Comparison of ENCODE assay signal across 17 cellular contexts in genomic region chr22:49869855-49870712, GRCh38. TPM values are rescaled to one million over a fixed set of nuclear protein-coding genes. Genes with fewer than 3 reads are reported as not detected.
A peak's percentile ranks its signal among the peaks of the same experiment; 100 is the strongest.
DNase-seq lines count a peak whose midpoint lies in the region; ATAC-seq, FAIRE-seq and TF ChIP-seq lines count a peak whose summit lies in the region.
"Had no signal": no experiment of that assay in that cellular context is flagged by ENCODE, and none has a peak within 500 bp of the region (broad histone marks: within the 10 kb centered on the region; RNA-seq: fewer than 3 reads in every experiment).

No MANE protein-coding gene starts in this region.

- in situ Hi-C loops in K562 (cut with MboI) = no loop called here

- H3K9me1 ChIP-seq in K562 (ENCODE audit: control insufficient read depth, insufficient read depth, low read length) = no peaks in the 10 kb centered on the region

- POLR2A ChIA-PET in K562 (lab: Yijun Ruan, JAX) = interaction anchor here (1.1 to 1.6 kb wide), 2 partner anchors 10 to 14 kb away, joined by 4 to 6 read pairs; no protein-coding TSS in a partner anchor

- no peak overlapping the region for H2AK5ac ChIP-seq in trophoblast cell (ENCODE audit: low read length)

- H3K9ac ChIP-seq in Loucy (ENCODE audit: low read depth, low read length, poor library complexity, severe bottlenecking) (peak overlapping the region; percentile 21), K562 (ENCODE audit: insufficient read depth in 1 of 2, low read depth in 2 of 2, low read length in 2 of 2) (no peak overlapping the region), trophoblast cell (ENCODE audit: low read length) (no peak overlapping the region), Karpas-422 (ENCODE audit: low read length) (no peak overlapping the region)

- H3K27ac Mint-ChIP-seq in activated naive CD4-positive, alpha-beta T cell treated with anti-CD3 and anti-CD28 coated beads, Interleukin-2, amount 50 U/mL, for 24 hours = peak overlapping the region; percentile 80
- no peak overlapping the region for H3K27ac Mint-ChIP-seq in activated naive CD4-positive, alpha-beta T cell treated with anti-CD3 and anti-CD28 coated beads for 36 hours

- H3K4me3 ChIP-seq in Loucy (ENCODE audit: low read length, poor library complexity, severe bottlenecking) (peak overlapping the region; percentile 59), K562 (no peak overlapping the region), trophoblast cell (ENCODE audit: low read depth, low read length) (no peak overlapping the region), Karpas-422 (ENCODE audit: low read length) (no peak overlapping the region)
- H3K4me3 ChIP-seq: ovary had no signal

- H3K9me3 ChIP-seq in Loucy (ENCODE audit: insufficient read depth, low read depth, low read length) (peaks cover 4% of the 10 kb centered on the region; the same call in 1 of the 2 replicates), K562 (replicated peaks; ENCODE audit: control insufficient read depth, insufficient read depth, low read depth, low read length) (peaks cover 3% of the 10 kb centered on the region), trophoblast cell (ENCODE audit: insufficient read depth, low read depth, low read length) (peaks cover 6% of the 10 kb centered on the region), Karpas-422 (ENCODE audit: low read length) (peaks cover 9% of the 10 kb centered on the region)

- H3K4ac ChIP-seq in trophoblast cell (ENCODE audit: low read depth, low read length) = peak overlapping the region; percentile 36

- H3F3A ChIP-seq in Loucy (ENCODE audit: low read depth) = peaks cover 21% of the 10 kb centered on the region

- H3K27me3 ChIP-seq in Loucy (ENCODE audit: insufficient read depth, low read length, poor library complexity, severe bottlenecking) (no peaks in the 10 kb centered on the region), K562 (ENCODE audit: control insufficient read depth in 2 of 2, insufficient read depth in 2 of 2, low read length in 2 of 2) (no peaks in the 10 kb centered on the region), trophoblast cell (ENCODE audit: insufficient read depth, low read length) (no peaks in the 10 kb centered on the region), Karpas-422 (ENCODE audit: low read length) (no peaks in the 10 kb centered on the region)
- H3K27me3 ChIP-seq: ovary had no signal

- no peak overlapping the region for H2AFZ ChIP-seq in Loucy (ENCODE audit: low read length)
- no peak overlapping the region for H2AFZ ChIP-seq in K562 (ENCODE audit: low read depth, low read length)
- H2AFZ ChIP-seq in trophoblast cell (ENCODE audit: insufficient read depth, low read length, poor library complexity) = no peak overlapping the region
- H2AFZ ChIP-seq in Karpas-422 (ENCODE audit: low read length) = no peak overlapping the region

- intact Hi-C loops in activated naive CD4-positive, alpha-beta T cell treated with anti-CD3 and anti-CD28 coated beads for 36 hours (cut with micrococcal nuclease) = no loop called here
- intact Hi-C loops in K562 (cut with micrococcal nuclease) = no loop called here

- DNase-seq in activated naive CD4-positive, alpha-beta T cell treated with anti-CD3 and anti-CD28 coated beads for 36 hours = no peak
- DNase-seq in K562 (ENCODE audit: extremely low read depth in 1 of 4, low spot score in 3 of 4) (no peak), trophoblast cell (no peak), ureter (ENCODE audit: low spot score) (no peak), Karpas-422 (no peak)
- DNase-seq: amniotic stem cell; foreskin melanocyte; NCI-H2029 treated with DMSO at 0.1 percent for 48 hours; ovary; SHP77 treated with DMSO at 0.1 percent for 48 hours; stimulated activated CD4-positive, alpha-beta T cell treated with anti-CD3 and anti-CD28 coated beads, Interleukin-4, amount 100 ng/mL, for 1 hour had no signal

- H3K4me2 ChIP-seq in Loucy (ENCODE audit: low read depth, low read length, poor library complexity, severe bottlenecking) (peak overlapping the region; percentile 72), K562 (ENCODE audit: insufficient read depth, low read length) (no peak overlapping the region), trophoblast cell (ENCODE audit: low read length) (no peak overlapping the region), Karpas-422 (ENCODE audit: low read depth, low read length, poor library complexity, severe bottlenecking) (no peak overlapping the region)

- TF ChIP-seq POLR2A in K562 (conservative IDR thresholded peaks at IDR 0.05) = no peak

- H4K20me1 ChIP-seq in Loucy (ENCODE audit: insufficient read depth, low read length, poor library complexity, severe bottlenecking) = peaks cover 65% of the 10 kb centered on the region
- peaks cover 9% of the 10 kb centered on the region; the same call in 1 of the 2 replicates for H4K20me1 ChIP-seq in K562 (replicated peaks; ENCODE audit: control insufficient read depth, insufficient read depth, low read length)
- no peaks in the 10 kb centered on the region; the same call in 1 of the 2 replicates for H4K20me1 ChIP-seq in Karpas-422 (ENCODE audit: insufficient read depth, low read depth, low read length)

- H3K27ac ChIP-seq in K562 (ENCODE audit: extremely low read depth, low read depth, low read length) (no peak overlapping the region), trophoblast cell (ENCODE audit: low read depth, low read length) (no peak overlapping the region), Karpas-422 (ENCODE audit: low read length) (no peak overlapping the region)
- H3K27ac ChIP-seq: ovary had no signal

- H3K18ac ChIP-seq in trophoblast cell (ENCODE audit: low read length) = no peak overlapping the region

- peaks cover 35% of the 10 kb centered on the region for H3K36me3 Mint-ChIP-seq in activated naive CD4-positive, alpha-beta T cell treated with anti-CD3 and anti-CD28 coated beads, Interleukin-2, amount 50 U/mL, for 24 hours
- H3K36me3 Mint-ChIP-seq in activated naive CD4-positive, alpha-beta T cell treated with anti-CD3 and anti-CD28 coated beads for 36 hours (ENCODE audit: low read depth) = peaks cover 57% of the 10 kb centered on the region

- H4K8ac ChIP-seq in trophoblast cell (ENCODE audit: low read depth, low read length) = no peak overlapping the region

- no peak overlapping the region for H3K4me3 Mint-ChIP-seq in activated naive CD4-positive, alpha-beta T cell treated with anti-CD3 and anti-CD28 coated beads, Interleukin-2, amount 50 U/mL, for 24 hours
- no peak overlapping the region for H3K4me3 Mint-ChIP-seq in activated naive CD4-positive, alpha-beta T cell treated with anti-CD3 and anti-CD28 coated beads for 36 hours

- H4K12ac ChIP-seq in trophoblast cell (ENCODE audit: low read depth, low read length) = no peak overlapping the region

- no peak overlapping the region for H2BK12ac ChIP-seq in trophoblast cell (ENCODE audit: low read length)

- no peak overlapping the region for H3K14ac ChIP-seq in trophoblast cell (ENCODE audit: low read length)

- H3K4me1 ChIP-seq in Loucy (ENCODE audit: insufficient read depth, low read length, poor library complexity, severe bottlenecking) (peaks cover 72% of the 10 kb centered on the region), K562 (replicated peaks in 1 of 2; ENCODE audit: control insufficient read depth in 2 of 2, insufficient read depth in 2 of 2, low read length in 2 of 2) (peaks cover 6 to 13% of the 10 kb centered on the region in 2 experiments; a peak in 4 of 5 replicates), trophoblast cell (ENCODE audit: control insufficient read depth in 1 of 2, insufficient read depth in 2 of 2, low read length in 2 of 2) (no peaks in the 10 kb centered on the region), Karpas-422 (ENCODE audit: low read length) (no peaks in the 10 kb centered on the region)

- no peak for TF ChIP-seq RAD21 in K562 (CRISPR knock-in tag; conservative IDR thresholded peaks at IDR 0.05 in 1 of 2, IDR thresholded peaks at IDR 0.05 in 1 of 2)

- H3K9me2 ChIP-seq in Loucy (replicated peaks; ENCODE audit: low read depth, low read length) (no peaks in the 10 kb centered on the region), Karpas-422 (replicated peaks; ENCODE audit: insufficient read depth, low read length) (no peaks in the 10 kb centered on the region)

- no peak for FAIRE-seq in K562 (lab: Jason Lieb, UNC)
- FAIRE-seq: HTR-8/SVneo, TTC549 had no signal

- no peak for TF ChIP-seq EP300 in K562 (IDR thresholded peaks at IDR 0.05; ENCODE audit: low read length)

- H3K23ac ChIP-seq in trophoblast cell (ENCODE audit: low read length) = no peak overlapping the region

- TF ChIP-seq CTCF in Loucy (conservative IDR thresholded peaks at IDR 0.05; ENCODE audit: low read length) (no peak), K562 (IDR thresholded peaks at IDR 0.05 in 2 of 3, conservative IDR thresholded peaks at IDR 0.05 in 1 of 3; ENCODE audit: insufficient read depth in 2 of 3, low read depth in 1 of 3, low read length in 3 of 3) (no peak)

- H3K4me1 Mint-ChIP-seq in activated naive CD4-positive, alpha-beta T cell treated with anti-CD3 and anti-CD28 coated beads, Interleukin-2, amount 50 U/mL, for 24 hours = peaks cover 76% of the 10 kb centered on the region
- peaks cover 54% of the 10 kb centered on the region for H3K4me1 Mint-ChIP-seq in activated naive CD4-positive, alpha-beta T cell treated with anti-CD3 and anti-CD28 coated beads for 36 hours (ENCODE audit: low read depth)

- H3K79me1 ChIP-seq in trophoblast cell (ENCODE audit: low read length) = no peaks in the 10 kb centered on the region

- WGBS in K562 (ENCODE audit: insufficient coverage, low coverage, missing lambda C conversion rate) = 82% methylated on average over 10 of the region's 14 CpGs
- WGBS in trophoblast cell (ENCODE audit: extremely low coverage, insufficient coverage, insufficient read length) = no CpG with 5 or more reads among the region's 14 CpGs

- no peak overlapping the region for H2BK5ac ChIP-seq in trophoblast cell (ENCODE audit: low read depth, low read length, poor library complexity)

- no peak overlapping the region for H4K91ac ChIP-seq in trophoblast cell (ENCODE audit: low read depth, low read length)

- peaks cover 10% of the 10 kb centered on the region for H3K9me3 Mint-ChIP-seq in activated naive CD4-positive, alpha-beta T cell treated with anti-CD3 and anti-CD28 coated beads, Interleukin-2, amount 50 U/mL, for 24 hours
- H3K9me3 Mint-ChIP-seq in activated naive CD4-positive, alpha-beta T cell treated with anti-CD3 and anti-CD28 coated beads for 36 hours = peaks cover 34% of the 10 kb centered on the region

- H3K27me3 Mint-ChIP-seq in activated naive CD4-positive, alpha-beta T cell treated with anti-CD3 and anti-CD28 coated beads, Interleukin-2, amount 50 U/mL, for 24 hours = no peaks in the 10 kb centered on the region
- H3K27me3 Mint-ChIP-seq in activated naive CD4-positive, alpha-beta T cell treated with anti-CD3 and anti-CD28 coated beads for 36 hours (ENCODE audit: low read depth) = no peaks in the 10 kb centered on the region

- CTCF ChIA-PET in activated naive CD4-positive, alpha-beta T cell treated with anti-CD3 and anti-CD28 coated beads for 36 hours (lab: Charles Lee) = interaction anchor here (0.7 kb wide), 1 partner anchor 49 kb away, joined by 4 read pairs; no protein-coding TSS in a partner anchor
- CTCF ChIA-PET in K562 (lab: Yijun Ruan, JAX; ENCODE audit: low intra/inter-chr PET ratio) = no interaction called here

- no peak overlapping the region for H2BK120ac ChIP-seq in trophoblast cell (ENCODE audit: insufficient read depth, low read length, poor library complexity)

- H3K36me3 ChIP-seq in Loucy (ENCODE audit: insufficient read depth, low read length) = no peaks in the 10 kb centered on the region
- peaks cover 5% of the 10 kb centered on the region; the same call in 2 of the 3 replicates for H3K36me3 ChIP-seq in K562 (ENCODE audit: control insufficient read depth, insufficient read depth, low read length)
- H3K36me3 ChIP-seq in trophoblast cell (ENCODE audit: control insufficient read depth in 1 of 2, insufficient read depth in 2 of 2, low read length in 2 of 2) = peaks cover 3 to 12% of the 10 kb centered on the region in 2 experiments
- peaks cover 14% of the 10 kb centered on the region for H3K36me3 ChIP-seq in Karpas-422 (ENCODE audit: insufficient read depth, low read length)
- H3K36me3 ChIP-seq: ovary had no signal

- BruUV-seq in K562 (replicated peaks; lab: Mats Ljungman, UMichigan) = no TSS peak

- peaks cover 98% of the 10 kb centered on the region for H3K79me2 ChIP-seq in Loucy (ENCODE audit: insufficient read depth, low read length)
- H3K79me2 ChIP-seq in K562 (ENCODE audit: control insufficient read depth, insufficient read depth, low read length) = peaks cover 80% of the 10 kb centered on the region
- H3K79me2 ChIP-seq in trophoblast cell (ENCODE audit: control insufficient read depth, insufficient read depth, low read length, poor library complexity) = peaks cover 4% of the 10 kb centered on the region
- H3K79me2 ChIP-seq in Karpas-422 (ENCODE audit: low read length) = peaks cover 94% of the 10 kb centered on the region

- ATAC-seq in K562 = no peak
- ATAC-seq in GM21723 (IDR thresholded peaks at IDR 0.05; ENCODE audit: unreplicated experiment) = no peak
- ATAC-seq: left lobe of liver had no signal

RNA-seq across cellular contexts. Expression of gene ZBED4, which starts 16.4 kb away (rescaled TPM):
- total RNA-seq in activated naive CD4-positive, alpha-beta T cell treated with anti-CD3 and anti-CD28 coated beads for 36 hours = 10 to 100 TPM; 13.0 to 13.1 TPM
- 25.1 and 25.4 TPM in 2 replicates for total RNA-seq in K562 (2011; cell fraction: chromatin; rRNA removed; ENCODE audit: low replicate concordance)
- 15.5 and 19.3 TPM in 2 replicates for total RNA-seq in K562 (2011; cell fraction: nucleolus; rRNA removed)
- 18.1 and 18.4 TPM in 2 replicates for total RNA-seq in K562 (2011; cell fraction: nucleoplasm; rRNA removed)
- total RNA-seq in K562 (2014; rRNA removed) (8.1 and 11.0 TPM in 2 replicates), K562 (2014; rRNA removed; fragmentation: Illumina TruSeq; extraction: Trizol) (6.3 and 6.9 TPM in 2 replicates), K562 (2015; rRNA removed; fragmentation: Illumina TruSeq; extraction: Trizol) (7.3 and 7.4 TPM in 2 replicates), K562 (2021) (16.0 and 16.8 TPM in 2 replicates), ureter (13.6 TPM)
- polyA plus RNA-seq in K562 (2011; rRNA removed) (3.8 and 4.5 TPM in 2 replicates), K562 (2014; fragmentation: Illumina TruSeq; extraction: Trizol) (12.2 and 13.2 TPM in 2 replicates), K562 (2014; fragmentation: Nextera tagmentation; extraction: Ambion mirVana) (1 to 10 TPM; 1.5 to 1.6 TPM), K562 (2014; rRNA removed) (7.6 and 7.8 TPM in 2 replicates)
- polyA plus RNA-seq in K562 (2011; cell fraction: cytosol; rRNA removed) = 4.1 and 4.8 TPM in 2 replicates
- 6.6 and 7.8 TPM in 2 replicates for polyA plus RNA-seq in K562 (2011; cell fraction: nucleus; rRNA removed)
- 9.9 and 10.0 TPM in 2 replicates for polyA plus RNA-seq in K562 (2012)
- polyA minus RNA-seq in K562 (2011; rRNA and poly(A)+ RNA removed) = 5.3 and 6.0 TPM in 2 replicates
- polyA minus RNA-seq in K562 (2011; cell fraction: cytosol; rRNA and poly(A)+ RNA removed) = 10.0 and 11.0 TPM in 2 replicates
- 3.5 and 5.0 TPM in 2 replicates for polyA minus RNA-seq in K562 (2011; cell fraction: nucleus; rRNA and poly(A)+ RNA removed)
- polyA plus RNA-seq in trophoblast cell (2013) = 16.0 and 16.8 TPM in 2 replicates
- 22.9 and 24.6 TPM in 2 replicates for total RNA-seq in Karpas-422 (2014; rRNA removed; shearing (Covaris generic); ENCODE audit: low replicate concordance)

RNA-seq across cellular contexts. Expression of gene BRD1, which starts 42.4 kb away (rescaled TPM):
- total RNA-seq in activated naive CD4-positive, alpha-beta T cell treated with anti-CD3 and anti-CD28 coated beads for 36 hours = 10 to 100 TPM; 26.0 to 27.0 TPM
- total RNA-seq in K562 (2011; cell fraction: chromatin; rRNA removed; ENCODE audit: low replicate concordance) = 34.4 and 58.3 TPM in 2 replicates
- 28.7 and 34.9 TPM in 2 replicates for total RNA-seq in K562 (2011; cell fraction: nucleolus; rRNA removed)
- 20.9 and 28.2 TPM in 2 replicates for total RNA-seq in K562 (2011; cell fraction: nucleoplasm; rRNA removed)
- 10.4 and 12.2 TPM in 2 replicates for total RNA-seq in K562 (2014; rRNA removed)
- total RNA-seq in K562 (2014; rRNA removed; fragmentation: Illumina TruSeq; extraction: Trizol) = 5.3 and 7.4 TPM in 2 replicates
- total RNA-seq in K562 (2015; rRNA removed; fragmentation: Illumina TruSeq; extraction: Trizol) = 7.2 and 7.5 TPM in 2 replicates
- 14.1 and 17.6 TPM in 2 replicates for total RNA-seq in K562 (2021)
- polyA plus RNA-seq in K562 (2011; rRNA removed) = 2.4 and 2.5 TPM in 2 replicates
- 1.9 and 2.0 TPM in 2 replicates for polyA plus RNA-seq in K562 (2011; cell fraction: cytosol; rRNA removed)
- 11.7 and 17.8 TPM in 2 replicates for polyA plus RNA-seq in K562 (2011; cell fraction: nucleus; rRNA removed)
- 8.5 and 10.4 TPM in 2 replicates for polyA plus RNA-seq in K562 (2012)
- 5.5 and 8.7 TPM in 2 replicates for polyA plus RNA-seq in K562 (2014; fragmentation: Illumina TruSeq; extraction: Trizol)
- polyA plus RNA-seq in K562 (2014; fragmentation: Nextera tagmentation; extraction: Ambion mirVana) = under 1 TPM; 0.42 to 0.63 TPM
- 8.4 and 9.9 TPM in 2 replicates for polyA plus RNA-seq in K562 (2014; rRNA removed)
- polyA minus RNA-seq in K562 (2011; rRNA and poly(A)+ RNA removed) = 3.2 and 4.2 TPM in 2 replicates
- 5.6 and 8.6 TPM in 2 replicates for polyA minus RNA-seq in K562 (2011; cell fraction: cytosol; rRNA and poly(A)+ RNA removed)
- polyA minus RNA-seq in K562 (2011; cell fraction: nucleus; rRNA and poly(A)+ RNA removed) = 10.8 and 11.2 TPM in 2 replicates
- polyA plus RNA-seq in trophoblast cell (2013) = 18.7 and 19.7 TPM in 2 replicates
- total RNA-seq in ureter = 41.5 TPM
- total RNA-seq in Karpas-422 (2014; rRNA removed; shearing (Covaris generic); ENCODE audit: low replicate concordance) = 16.0 and 27.3 TPM in 2 replicates

RNA-seq across cellular contexts. Expression of gene ALG12, which starts 48.2 kb away (rescaled TPM):
- total RNA-seq in activated naive CD4-positive, alpha-beta T cell treated with anti-CD3 and anti-CD28 coated beads for 36 hours = 1 to 10 TPM; 7.4 to 9.6 TPM
- 6.2 and 18.5 TPM in 2 replicates for total RNA-seq in K562 (2011; cell fraction: chromatin; rRNA removed; ENCODE audit: low replicate concordance)
- total RNA-seq in K562 (2011; cell fraction: nucleolus; rRNA removed) = 20.3 and 21.8 TPM in 2 replicates
- total RNA-seq in K562 (2011; cell fraction: nucleoplasm; rRNA removed) = 13.6 and 15.7 TPM in 2 replicates
- total RNA-seq in K562 (2014; rRNA removed) (3.4 and 5.8 TPM in 2 replicates), K562 (2014; rRNA removed; fragmentation: Illumina TruSeq; extraction: Trizol) (0.83 and 2.0 TPM in 2 replicates), K562 (2015; rRNA removed; fragmentation: Illumina TruSeq; extraction: Trizol) (3.7 and 3.8 TPM in 2 replicates), K562 (2021) (8.5 and 11.0 TPM in 2 replicates), ureter (20.5 TPM)
- polyA plus RNA-seq in K562 (2011; rRNA removed) (2.6 and 3.9 TPM in 2 replicates), K562 (2014; fragmentation: Illumina TruSeq; extraction: Trizol) (4.0 and 7.3 TPM in 2 replicates), K562 (2014; fragmentation: Nextera tagmentation; extraction: Ambion mirVana) (under 1 TPM; 0.20 to 0.62 TPM), K562 (2014; rRNA removed) (4.9 and 5.8 TPM in 2 replicates)
- 2.9 and 4.5 TPM in 2 replicates for polyA plus RNA-seq in K562 (2011; cell fraction: cytosol; rRNA removed)
- 14.0 and 20.4 TPM in 2 replicates for polyA plus RNA-seq in K562 (2011; cell fraction: nucleus; rRNA removed)
- 8.3 and 9.5 TPM in 2 replicates for polyA plus RNA-seq in K562 (2012)
- polyA minus RNA-seq in K562 (2011; rRNA and poly(A)+ RNA removed) = 2.2 and 3.7 TPM in 2 replicates
- polyA minus RNA-seq in K562 (2011; cell fraction: cytosol; rRNA and poly(A)+ RNA removed) = 3.6 and 3.7 TPM in 2 replicates
- polyA minus RNA-seq in K562 (2011; cell fraction: nucleus; rRNA and poly(A)+ RNA removed) = 1.4 and 2.8 TPM in 2 replicates
- 22.3 and 22.8 TPM in 2 replicates for polyA plus RNA-seq in trophoblast cell (2013)
- total RNA-seq in Karpas-422 (2014; rRNA removed; shearing (Covaris generic); ENCODE audit: low replicate concordance) = 4.7 and 4.8 TPM in 2 replicates

RNA-seq across cellular contexts. Expression of gene CRELD2, which starts 48.4 kb away (rescaled TPM):
- total RNA-seq in activated naive CD4-positive, alpha-beta T cell treated with anti-CD3 and anti-CD28 coated beads for 36 hours = 10 to 100 TPM; 15.3 to 16.2 TPM
- total RNA-seq in K562 (2011; cell fraction: chromatin; rRNA removed; ENCODE audit: low replicate concordance) = 25.0 and 46.1 TPM in 2 replicates
- total RNA-seq in K562 (2011; cell fraction: nucleolus; rRNA removed) = 45.8 and 49.4 TPM in 2 replicates
- total RNA-seq in K562 (2011; cell fraction: nucleoplasm; rRNA removed) = 32.0 and 37.3 TPM in 2 replicates
- 25.3 and 33.2 TPM in 2 replicates for total RNA-seq in K562 (2014; rRNA removed)
- total RNA-seq in K562 (2014; rRNA removed; fragmentation: Illumina TruSeq; extraction: Trizol) = 4.9 and 6.3 TPM in 2 replicates
- total RNA-seq in K562 (2015; rRNA removed; fragmentation: Illumina TruSeq; extraction: Trizol) = 10.1 and 10.7 TPM in 2 replicates
- total RNA-seq in K562 (2021) = 19.5 and 19.8 TPM in 2 replicates
- polyA plus RNA-seq in K562 (2011; rRNA removed) = 8.8 and 12.4 TPM in 2 replicates
- polyA plus RNA-seq in K562 (2011; cell fraction: cytosol; rRNA removed) = 12.4 and 16.3 TPM in 2 replicates
- 34.7 and 37.7 TPM in 2 replicates for polyA plus RNA-seq in K562 (2011; cell fraction: nucleus; rRNA removed)
- polyA plus RNA-seq in K562 (2012) = 18.1 and 28.6 TPM in 2 replicates
- 6.3 and 9.3 TPM in 2 replicates for polyA plus RNA-seq in K562 (2014; fragmentation: Illumina TruSeq; extraction: Trizol)
- 1 to 10 TPM in 1 of 2 experiments, under 1 TPM in 1; 0.96 to 1.5 TPM for polyA plus RNA-seq in K562 (2014; fragmentation: Nextera tagmentation; extraction: Ambion mirVana)
- polyA plus RNA-seq in K562 (2014; rRNA removed) = 19.9 and 22.4 TPM in 2 replicates
- 2.1 and 2.4 TPM in 2 replicates for polyA minus RNA-seq in K562 (2011; rRNA and poly(A)+ RNA removed)
- polyA minus RNA-seq in K562 (2011; cell fraction: cytosol; rRNA and poly(A)+ RNA removed) = 5.1 and 6.0 TPM in 2 replicates
- 5.1 and 5.8 TPM in 2 replicates for polyA minus RNA-seq in K562 (2011; cell fraction: nucleus; rRNA and poly(A)+ RNA removed)
- polyA plus RNA-seq in trophoblast cell (2013) = 42.2 and 46.8 TPM in 2 replicates
- 42.8 TPM for total RNA-seq in ureter
- 12.7 and 34.2 TPM in 2 replicates for total RNA-seq in Karpas-422 (2014; rRNA removed; shearing (Covaris generic); ENCODE audit: low replicate concordance)
